In the genomic region with DNA sequence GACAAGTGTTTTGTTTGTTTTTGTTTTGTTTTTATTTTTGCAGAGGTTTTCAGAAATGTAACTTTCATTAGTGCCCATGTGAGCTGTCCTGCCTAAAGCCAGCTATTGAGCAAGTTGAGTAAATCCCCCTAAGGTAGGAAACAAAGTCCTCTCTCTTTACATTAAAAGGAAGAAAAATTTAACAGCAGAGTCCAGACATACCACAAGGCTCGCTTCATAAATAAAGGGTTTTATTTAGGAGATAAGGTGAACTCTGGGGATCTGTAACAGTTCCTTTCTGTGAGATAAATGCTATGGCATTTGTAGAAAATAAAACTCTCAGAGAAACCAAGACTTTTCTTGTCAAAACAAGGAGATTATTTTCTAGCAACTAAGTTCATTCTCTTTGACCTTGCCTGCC, we compare ENCODE assay signal across 24 cellular contexts. TPM values are rescaled to one million over a fixed set of nuclear protein-coding genes. Genes with fewer than 3 reads are reported as not detected.
DNase-seq lines count a peak whose midpoint lies in the region; ATAC-seq and TF ChIP-seq lines count a peak whose summit lies in the region.
"Had no signal": no experiment of that assay in that cellular context is flagged by ENCODE, and none has a peak within 500 bp of the region (broad histone marks: within the 10 kb centered on the region; RNA-seq: fewer than 3 reads in every experiment).

No MANE protein-coding gene starts in this region.

- H3K4me2 ChIP-seq in hepatocyte: peak overlapping the region; percentile 38
- H3K4me2 ChIP-seq: SK-N-SH had no signal

- intact Hi-C loops in spleen (cut with DNase I; ENCODE audit: low total_unique reads): no loop called here

- no peaks in the 10 kb centered on the region for H3K79me2 ChIP-seq in hepatocyte

- in situ Hi-C loops in SK-MEL-5 (cut with HindIII; ENCODE audit: low pct_unique_long_range_greater_than_20kb, low sequenced_read_pairs): no loop called here

- H3K27ac ChIP-seq in hepatocyte (peak overlapping the region; percentile 66), spleen (peak overlapping the region in 7 of 8 donors; percentile 17 to 57 (median 44))

- no peak overlapping the region for H3K4me3 ChIP-seq in hepatocyte
- no peak overlapping the region for H3K4me3 ChIP-seq in spleen
- H3K4me3 ChIP-seq: esophagus squamous epithelium, MG63 had no signal

- WGBS in hepatocyte (ENCODE audit: low lambda C conversion rate, missing lambda C conversion rate): 10% methylated on average over 1 of the region's 1 CpG
- WGBS in spleen, 5 donors: 52 to 64% (median 59%) methylated on average over 1 of the region's 1 CpG

- H3K4me1 ChIP-seq in hepatocyte (ENCODE audit: insufficient read depth) (peaks cover 56% of the 10 kb centered on the region), spleen (peaks cover 0 to 19% (median 3%) of the 10 kb centered on the region in 6 donors)
- H3K4me1 ChIP-seq: esophagus squamous epithelium had no signal

- no peaks in the 10 kb centered on the region for H3K9me2 ChIP-seq in hepatocyte (replicated peaks; ENCODE audit: insufficient read depth)
- H3K9me2 ChIP-seq: SK-N-SH had no signal

- no peaks in the 10 kb centered on the region for H4K20me1 ChIP-seq in hepatocyte (ENCODE audit: insufficient read depth, poor library complexity, severe bottlenecking)

- H3K27me3 ChIP-seq in hepatocyte (no peaks in the 10 kb centered on the region), spleen (replicated peaks in 1 of 7) (peaks cover 0 to 14% (median 0%) of the 10 kb centered on the region in 7 donors)

- H3K27ac Mint-ChIP-seq in natural killer cell treated with Interleukin-12 subunit alpha and Interleukin-12 subunit beta and Interleukin-15 and Interleukin-18, amount 100 ng/mL, for 72 hours: no peak overlapping the region
- H3K27ac Mint-ChIP-seq: activated naive CD4-positive, alpha-beta T cell treated with anti-CD3 and anti-CD28 coated beads, Interleukin-2, amount 10 ng/mL, durations not matched to agents 7 days and 5 days; effector memory CD8-positive, alpha-beta T cell had no signal

- DNase-seq in NOMO-1 treated with DMSO at 0.1 percent for 48 hours (lab: John Stamatoyannopoulos, UW; ENCODE audit: unreplicated experiment): peak; percentile 4
- DNase-seq in NOMO-1 treated with dmso at 0.1 percent for 144 hours (lab: John Stamatoyannopoulos, UW; ENCODE audit: unreplicated experiment): no peak
- DNase-seq in SK-MEL-5 (ENCODE audit: low read depth, low spot score): peak; percentile 68
- DNase-seq in hepatocyte (ENCODE audit: low spot score): no peak
- no peak for DNase-seq in spleen
- no peak for DNase-seq in natural killer cell treated with Interleukin-12 subunit alpha and Interleukin-12 subunit beta and Interleukin-15 and Interleukin-18, amount 100 ng/mL, for 72 hours (ENCODE audit: low spot score)
- no peak for DNase-seq in A172 (ENCODE audit: low spot score)
- DNase-seq: 8988T; activated CD4-positive, CD25-positive, alpha-beta regulatory T cell treated with anti-CD3 and anti-CD28 coated beads, Interleukin-2, amount 50 U/mL, for 72 hours; activated naive CD4-positive, alpha-beta T cell treated with anti-CD3 and anti-CD28 coated beads, Interleukin-2, amount 10 ng/mL, durations not matched to agents 7 days and 5 days; activated T-cell treated with anti-CD3 and anti-CD28 coated beads, Interleukin-2, amount 50 U/mL, for 48 hours; effector memory CD8-positive, alpha-beta T cell; esophagus squamous epithelium; head of caudate nucleus; NCI-H2227 treated with DMSO at 0.1 percent for 48 hours; SK-N-SH; substantia nigra had no signal

- no peak overlapping the region for H3K4me3 Mint-ChIP-seq in natural killer cell treated with Interleukin-12 subunit alpha and Interleukin-12 subunit beta and Interleukin-15 and Interleukin-18, amount 100 ng/mL, for 72 hours
- H3K4me3 Mint-ChIP-seq: activated naive CD4-positive, alpha-beta T cell treated with anti-CD3 and anti-CD28 coated beads, Interleukin-2, amount 10 ng/mL, durations not matched to agents 7 days and 5 days; effector memory CD8-positive, alpha-beta T cell had no signal

- no peak for TF ChIP-seq CTCF in hepatocyte (IDR thresholded peaks at IDR 0.05; ENCODE audit: poor library complexity)
- TF ChIP-seq CTCF in spleen (IDR thresholded peaks at IDR 0.05 in 8 of 11, conservative IDR thresholded peaks at IDR 0.05 in 3 of 11): no peak

- H3K9me3 ChIP-seq in hepatocyte (ENCODE audit: low read depth): no peaks in the 10 kb centered on the region
- peaks cover 0 to 11% (median 0%) of the 10 kb centered on the region in 8 donors for H3K9me3 ChIP-seq in spleen
- H3K9me3 ChIP-seq: esophagus squamous epithelium, MG63, SK-N-SH had no signal

- H2AFZ ChIP-seq in hepatocyte: no peak overlapping the region

- no peak for ATAC-seq in natural killer cell treated with Interleukin-12 subunit alpha and Interleukin-12 subunit beta and Interleukin-15 and Interleukin-18, amount 100 ng/mL, for 72 hours
- no peak for ATAC-seq in GM19351 (IDR thresholded peaks at IDR 0.05; ENCODE audit: unreplicated experiment)
- ATAC-seq: effector memory CD8-positive, alpha-beta T cell; left lobe of liver had no signal

- H3K36me3 ChIP-seq in hepatocyte (replicated peaks; ENCODE audit: insufficient read depth, low read depth) (no peaks in the 10 kb centered on the region), spleen (no peaks in the 10 kb centered on the region)
- H3K36me3 ChIP-seq: esophagus squamous epithelium, MG63 had no signal

- no peak for TF ChIP-seq POLR2A in spleen (IDR thresholded peaks at IDR 0.05)

- H3K4me1 Mint-ChIP-seq in natural killer cell treated with Interleukin-12 subunit alpha and Interleukin-12 subunit beta and Interleukin-15 and Interleukin-18, amount 100 ng/mL, for 72 hours (ENCODE audit: low read depth in 2 of 2): no peaks in the 10 kb centered on the region
- H3K4me1 Mint-ChIP-seq: activated naive CD4-positive, alpha-beta T cell treated with anti-CD3 and anti-CD28 coated beads, Interleukin-2, amount 10 ng/mL, durations not matched to agents 7 days and 5 days had no signal

- H3K9me3 Mint-ChIP-seq in natural killer cell treated with Interleukin-12 subunit alpha and Interleukin-12 subunit beta and Interleukin-15 and Interleukin-18, amount 100 ng/mL, for 72 hours: no peaks in the 10 kb centered on the region
- H3K9me3 Mint-ChIP-seq: activated naive CD4-positive, alpha-beta T cell treated with anti-CD3 and anti-CD28 coated beads, Interleukin-2, amount 10 ng/mL, durations not matched to agents 7 days and 5 days had no signal

- H3K36me3 Mint-ChIP-seq in natural killer cell treated with Interleukin-12 subunit alpha and Interleukin-12 subunit beta and Interleukin-15 and Interleukin-18, amount 100 ng/mL, for 72 hours: no peaks in the 10 kb centered on the region
- H3K36me3 Mint-ChIP-seq: activated naive CD4-positive, alpha-beta T cell treated with anti-CD3 and anti-CD28 coated beads, Interleukin-2, amount 10 ng/mL, durations not matched to agents 7 days and 5 days had no signal

- peaks cover 35 to 37% of the 10 kb centered on the region in 2 donors for H3K27me3 Mint-ChIP-seq in natural killer cell treated with Interleukin-12 subunit alpha and Interleukin-12 subunit beta and Interleukin-15 and Interleukin-18, amount 100 ng/mL, for 72 hours

RNA-seq across cellular contexts. Expression of gene LYZL1, which starts 32.3 kb away (rescaled TPM):
- total RNA-seq in SK-MEL-5 (2014; rRNA removed; shearing (Covaris generic)): not detected in 2 replicates
- polyA plus RNA-seq in SK-MEL-5 (2015; cell fraction: cytosol; rRNA removed): not detected in 2 replicates
- polyA plus RNA-seq in SK-MEL-5 (2015; cell fraction: nucleus; rRNA removed): not detected in 2 replicates
- total RNA-seq in hepatocyte (not detected in 2 replicates), spleen (not detected)
- polyA plus RNA-seq in hepatocyte (not detected in 2 replicates), spleen (not detected)
- not detected for total RNA-seq in natural killer cell treated with Interleukin-12 subunit alpha and Interleukin-12 subunit beta and Interleukin-15 and Interleukin-18, amount 100 ng/mL, for 72 hours
- not detected in 2 replicates for total RNA-seq in A172 (2014; rRNA removed; shearing (Covaris generic))
- total RNA-seq: activated CD8-positive, alpha-beta memory T cell treated with anti-CD3 and anti-CD28 coated beads for 36 hours; esophagus squamous epithelium; left lobe of liver; mucosa of gallbladder; RPMI7951 had no signal
- polyA plus RNA-seq: BJ, SK-N-SH had no signal

Comparison
In these comparisons a context has a peak if more than half of its experiments do, and no peak if none do; other contexts are left out.
1. DNase-seq: peak in NOMO-1 treated with DMSO at 0.1 percent for 48 hours (single experiment) and SK-MEL-5 (single experiment); none in NOMO-1 treated with dmso at 0.1 percent for 144 hours (single experiment), hepatocyte (single experiment), spleen (single experiment), natural killer cell treated with Interleukin-12 subunit alpha and Interleukin-12 subunit beta and Interleukin-15 and Interleukin-18, amount 100 ng/mL, for 72 hours (single experiment) and A172 (single experiment).